20 cellular contexts compared by ENCODE assay signal in the genomic region with DNA sequence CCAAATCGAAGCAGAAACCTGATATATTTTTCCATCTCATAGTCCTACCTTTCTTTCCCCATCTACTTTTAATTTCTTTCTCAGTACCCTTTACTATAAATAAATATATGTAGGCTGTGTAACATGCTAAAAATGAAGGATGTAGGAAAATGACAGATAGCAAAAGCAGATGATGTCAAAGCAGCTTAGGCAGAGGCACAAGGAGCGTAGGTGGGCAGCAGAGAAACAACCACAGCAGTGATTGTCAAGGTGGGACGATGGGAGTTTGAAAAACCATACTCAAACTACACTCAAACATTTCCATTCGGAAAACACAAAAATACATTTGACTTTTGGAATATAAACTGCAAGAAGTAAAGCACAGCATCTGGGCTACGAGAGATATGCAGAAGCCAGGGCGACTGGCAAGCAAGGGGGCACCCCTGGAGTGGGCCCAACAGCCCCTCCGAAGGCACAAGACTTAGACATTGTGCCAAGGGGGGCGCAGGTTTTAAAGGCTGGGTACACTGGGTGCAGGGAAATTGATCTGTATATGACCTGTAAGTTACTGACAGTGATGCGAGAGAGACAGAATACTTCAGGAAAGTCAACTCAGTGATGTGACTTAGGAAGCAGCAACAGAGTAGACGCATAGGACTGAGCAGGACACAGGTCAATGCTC. TPM values are rescaled to one million over a fixed set of nuclear protein-coding genes. Genes with fewer than 3 reads are reported as not detected.
DNase-seq lines count a peak whose midpoint lies in the region; ATAC-seq, FAIRE-seq and TF ChIP-seq lines count a peak whose summit lies in the region.
"Had no signal": no experiment of that assay in that cellular context is flagged by ENCODE, and none has a peak within 500 bp of the region (broad histone marks: within the 10 kb centered on the region; RNA-seq: fewer than 3 reads in every experiment).

No MANE protein-coding gene starts in this region.

- TF ChIP-seq RAD21 in A549 (conservative IDR thresholded peaks at IDR 0.05 in 1 of 2, IDR thresholded peaks at IDR 0.05 in 1 of 2) = no peak

- H3K4me1 Mint-ChIP-seq in T-helper 1 cell treated with Interleukin-12 subunit alpha and Interleukin-12 subunit beta and Interleukin-4 antibody, amounts not matched to agents 30 μg/mL and 1 μg/mL, for 36 hours (ENCODE audit: low read depth) = peaks cover 51% of the 10 kb centered on the region
- H3K4me1 Mint-ChIP-seq in WTC11 = no peaks in the 10 kb centered on the region
- H3K4me1 Mint-ChIP-seq in memory B cell = peaks cover 15% of the 10 kb centered on the region

- TF ChIP-seq POLR2A in A549 (IDR thresholded peaks at IDR 0.05; ENCODE audit: low read length) = no peak

- DNase-seq in T-helper 1 cell = no peak
- no peak for DNase-seq in A549 (ENCODE audit: low read depth in 1 of 2, low spot score in 1 of 2)
- DNase-seq in WTC11 (ENCODE audit: low spot score) = no peak
- no peak for DNase-seq in memory B cell (ENCODE audit: low spot score in 2 of 2)
- no peak for DNase-seq in OCI-M2 (lab: John Stamatoyannopoulos, UW; ENCODE audit: unreplicated experiment)
- DNase-seq: activated CD4-positive, CD25-positive, alpha-beta regulatory T cell treated with anti-CD3 and anti-CD28 coated beads, Interleukin-2, amount 50 U/mL, for 72 hours; AML-193; EL; left colon; NCI-H2081; NCI-H446 treated with DMSO at 0.1 percent for 48 hours; stimulated activated CD4-positive, alpha-beta T cell treated with anti-CD3 and anti-CD28 coated beads, Interleukin-4, amount 100 ng/mL, for 24 hours; upper lobe of left lung had no signal

- no peaks in the 10 kb centered on the region for H3K27me3 Mint-ChIP-seq in T-helper 1 cell treated with Interleukin-12 subunit alpha and Interleukin-12 subunit beta and Interleukin-4 antibody, amounts not matched to agents 30 μg/mL and 1 μg/mL, for 36 hours (ENCODE audit: low read depth)
- H3K27me3 Mint-ChIP-seq in WTC11 (ENCODE audit: low read depth) = no peaks in the 10 kb centered on the region
- H3K27me3 Mint-ChIP-seq in memory B cell = no peaks in the 10 kb centered on the region
- H3K27me3 Mint-ChIP-seq: activated naive CD4-positive, alpha-beta T cell treated with anti-CD3 and anti-CD28 coated beads, Interleukin-2, amount 50 U/mL, for 24 hours had no signal

- no peak for FAIRE-seq in A549 (lab: Jason Lieb, UNC)
- FAIRE-seq: colon had no signal

- no peak overlapping the region; the same call in 1 of the 3 replicates for H3K4me2 ChIP-seq in A549
- H3K4me2 ChIP-seq: neural progenitor cell had no signal

- CTCF ChIA-PET in A549 (lab: Yijun Ruan, JAX) = interaction anchor here (0.8 to 3.7 kb wide), 6 partner anchors 15 to 303 kb away, joined by 3 to 16 read pairs (median 4); no protein-coding TSS in a partner anchor
- CTCF ChIA-PET in WTC11 (lab: Charles Lee) = no interaction called here

- peak overlapping the region; percentile 22 to 47; a peak in 2 of 6 replicates for H3K27ac ChIP-seq in A549
- H3K27ac ChIP-seq: 22Rv1, neural progenitor cell had no signal

- peak overlapping the region; percentile 55 for H3K27ac Mint-ChIP-seq in T-helper 1 cell treated with Interleukin-12 subunit alpha and Interleukin-12 subunit beta and Interleukin-4 antibody, amounts not matched to agents 30 μg/mL and 1 μg/mL, for 36 hours
- H3K27ac Mint-ChIP-seq in WTC11 (peak overlapping the region; percentile 93), memory B cell (peak overlapping the region; percentile 59)
- H3K27ac Mint-ChIP-seq: neural progenitor cell had no signal

- H3K9me3 Mint-ChIP-seq in T-helper 1 cell treated with Interleukin-12 subunit alpha and Interleukin-12 subunit beta and Interleukin-4 antibody, amounts not matched to agents 30 μg/mL and 1 μg/mL, for 36 hours = no peaks in the 10 kb centered on the region
- H3K9me3 Mint-ChIP-seq in WTC11 (no peaks in the 10 kb centered on the region), memory B cell (no peaks in the 10 kb centered on the region)
- H3K9me3 Mint-ChIP-seq: activated naive CD4-positive, alpha-beta T cell treated with anti-CD3 and anti-CD28 coated beads, Interleukin-2, amount 50 U/mL, for 24 hours; neural progenitor cell had no signal

- WGBS in A549 (ENCODE audit: missing lambda C conversion rate) = 89% methylated on average over 10 of the region's 10 CpGs

- no peak overlapping the region for H3K4me3 Mint-ChIP-seq in T-helper 1 cell treated with Interleukin-12 subunit alpha and Interleukin-12 subunit beta and Interleukin-4 antibody, amounts not matched to agents 30 μg/mL and 1 μg/mL, for 36 hours
- H3K4me3 Mint-ChIP-seq in WTC11 = no peak overlapping the region
- H3K4me3 Mint-ChIP-seq in memory B cell = no peak overlapping the region
- H3K4me3 Mint-ChIP-seq: activated naive CD4-positive, alpha-beta T cell treated with anti-CD3 and anti-CD28 coated beads, Interleukin-2, amount 50 U/mL, for 24 hours; neural progenitor cell had no signal

- ATAC-seq in A549 (0 out of 6 replicates have a peak, but pooled peaks of 1 of the 2 experiments have one; percentile 23), WTC11 (no peak), memory B cell (ENCODE audit: low read depth) (no peak), HG02798 (IDR thresholded peaks at IDR 0.05; ENCODE audit: poor library complexity, unreplicated experiment) (no peak), HG03039 (IDR thresholded peaks at IDR 0.05; ENCODE audit: unreplicated experiment) (no peak)

- H3K9me3 ChIP-seq in A549 = no peaks in the 10 kb centered on the region
- H3K9me3 ChIP-seq: upper lobe of left lung had no signal

- no peak overlapping the region for H3K4me3 ChIP-seq in A549
- H3K4me3 ChIP-seq: neural progenitor cell, upper lobe of left lung had no signal

- TF ChIP-seq CTCF in A549 (IDR thresholded peaks at IDR 0.05) = no peak
- no peak for TF ChIP-seq CTCF in WTC11 (IDR thresholded peaks at IDR 0.05)

- H3K4me1 ChIP-seq in A549 = peaks cover 27% of the 10 kb centered on the region
- H3K4me1 ChIP-seq: neural progenitor cell had no signal

- TF ChIP-seq EP300 in A549 (IDR thresholded peaks at IDR 0.05) = no peak

- POLR2A ChIA-PET in A549 (lab: Yijun Ruan, JAX) (no interaction called here), WTC11 (lab: Charles Lee) (no interaction called here)

- peaks cover 58% of the 10 kb centered on the region for H3K36me3 Mint-ChIP-seq in T-helper 1 cell treated with Interleukin-12 subunit alpha and Interleukin-12 subunit beta and Interleukin-4 antibody, amounts not matched to agents 30 μg/mL and 1 μg/mL, for 36 hours (ENCODE audit: low read depth)
- H3K36me3 Mint-ChIP-seq in WTC11 = peaks cover 17% of the 10 kb centered on the region; the same call in 1 of the 2 replicates
- peaks cover 29% of the 10 kb centered on the region for H3K36me3 Mint-ChIP-seq in memory B cell

TF ChIP-seq in A549, 52 proteins besides CTCF, POLR2A, EP300 and RAD21 (continues in another document):
- TF ChIP-seq CEBPB (IDR thresholded peaks at IDR 0.05) = no peak
- no peak for TF ChIP-seq EHMT2 (IDR thresholded peaks at IDR 0.05; ENCODE audit: low read depth)
- no peak for TF ChIP-seq SREBF2 (IDR thresholded peaks at IDR 0.05)
- TF ChIP-seq, protein P1, sequence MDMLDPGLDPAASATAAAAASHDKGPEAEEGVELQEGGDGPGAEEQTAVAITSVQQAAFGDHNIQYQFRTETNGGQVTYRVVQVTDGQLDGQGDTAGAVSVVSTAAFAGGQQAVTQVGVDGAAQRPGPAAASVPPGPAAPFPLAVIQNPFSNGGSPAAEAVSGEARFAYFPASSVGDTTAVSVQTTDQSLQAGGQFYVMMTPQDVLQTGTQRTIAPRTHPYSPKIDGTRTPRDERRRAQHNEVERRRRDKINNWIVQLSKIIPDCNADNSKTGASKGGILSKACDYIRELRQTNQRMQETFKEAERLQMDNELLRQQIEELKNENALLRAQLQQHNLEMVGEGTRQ (IDR thresholded peaks at IDR 0.05) = no peak
- TF ChIP-seq BHLHE40 (IDR thresholded peaks at IDR 0.05; ENCODE audit: low read depth, low read length) = no peak
- no peak for TF ChIP-seq JUNB (IDR thresholded peaks at IDR 0.05)

TF ChIP-seq in WTC11, 78 proteins besides CTCF, POLR2A, EP300 and RAD21 (continues in another document):
- TF ChIP-seq TEAD1 (CRISPR knock-in tag; IDR thresholded peaks at IDR 0.05) = no peak
- TF ChIP-seq, protein P2, sequence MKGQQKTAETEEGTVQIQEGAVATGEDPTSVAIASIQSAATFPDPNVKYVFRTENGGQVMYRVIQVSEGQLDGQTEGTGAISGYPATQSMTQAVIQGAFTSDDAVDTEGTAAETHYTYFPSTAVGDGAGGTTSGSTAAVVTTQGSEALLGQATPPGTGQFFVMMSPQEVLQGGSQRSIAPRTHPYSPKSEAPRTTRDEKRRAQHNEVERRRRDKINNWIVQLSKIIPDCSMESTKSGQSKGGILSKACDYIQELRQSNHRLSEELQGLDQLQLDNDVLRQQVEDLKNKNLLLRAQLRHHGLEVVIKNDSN (CRISPR knock-in tag; IDR thresholded peaks at IDR 0.05) = no peak
- TF ChIP-seq ZNF138 (CRISPR knock-in tag; conservative IDR thresholded peaks at IDR 0.05) = no peak

RNA-seq across cellular contexts. Expression of gene SNN, which starts 31.1 kb away (rescaled TPM):
- polyA plus RNA-seq in A549 (2011; rRNA removed) (6.3 and 6.7 TPM in 2 replicates), A549 (2017; fragmentation: RNase III; extraction: RNeasy Plus Mini Kit Qiagen cat#74134 plus additional on column Dnase treatment) (8.9 to 10.7 TPM (median 9.7 TPM) in 3 replicates)
- 5.9 and 8.5 TPM in 2 replicates for polyA plus RNA-seq in A549 (2012; cell fraction: cytosol; rRNA removed)
- polyA plus RNA-seq in A549 (2012; cell fraction: nucleus; rRNA removed) = 3.6 and 5.0 TPM in 2 replicates
- 4.3 and 4.4 TPM in 2 replicates for polyA minus RNA-seq in A549 (2011; rRNA and poly(A)+ RNA removed)
- 54.2 to 65.2 TPM (median 56.2 TPM) in 3 replicates for total RNA-seq in WTC11 (2021)

RNA-seq across cellular contexts. Expression of gene TXNDC11, which starts 43.3 kb away (rescaled TPM):
- polyA plus RNA-seq in A549 (2011; rRNA removed) (42.4 and 45.1 TPM in 2 replicates), A549 (2017; fragmentation: RNase III; extraction: RNeasy Plus Mini Kit Qiagen cat#74134 plus additional on column Dnase treatment) (22.7 to 26.3 TPM (median 24.1 TPM) in 3 replicates)
- 39.8 and 46.9 TPM in 2 replicates for polyA plus RNA-seq in A549 (2012; cell fraction: cytosol; rRNA removed)
- 39.6 and 47.5 TPM in 2 replicates for polyA plus RNA-seq in A549 (2012; cell fraction: nucleus; rRNA removed)
- 28.4 and 40.2 TPM in 2 replicates for polyA minus RNA-seq in A549 (2011; rRNA and poly(A)+ RNA removed)
- total RNA-seq in WTC11 (2021) = 11.1 to 11.5 TPM (median 11.4 TPM) in 3 replicates
